ENCODE assay signal across 18 cellular contexts in the genomic region with DNA sequence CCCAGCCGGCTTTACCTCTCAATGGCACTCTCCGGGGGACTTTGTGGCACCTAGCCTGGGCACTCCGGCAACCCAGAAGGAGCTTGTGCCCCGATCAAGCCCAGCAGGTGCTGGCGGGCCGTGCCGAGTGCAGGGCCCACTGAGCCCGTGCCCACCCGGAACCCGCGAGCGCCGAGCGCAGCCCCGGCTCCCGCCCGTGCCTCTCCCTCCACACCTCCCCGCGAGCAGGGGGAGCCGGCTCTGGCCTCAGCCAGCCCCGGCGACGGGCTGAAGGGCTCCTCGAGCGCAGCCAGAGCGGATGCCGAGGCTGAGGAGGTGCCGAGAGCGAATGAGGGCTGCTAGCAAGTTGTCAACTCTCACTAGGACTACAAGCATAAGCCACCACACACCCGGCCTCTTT.
"Had no signal": no experiment of that assay in that cellular context is flagged by ENCODE, and none has a peak within 500 bp of the region (broad histone marks: within the 10 kb centered on the region; RNA-seq: fewer than 3 reads in every experiment).

No MANE protein-coding gene starts in this region.

- H3K27me3 Mint-ChIP-seq: dendritic cell treated with granulocyte-macrophage colony-stimulating factor and Interleukin-4, amounts not matched to agents 40 ng/mL and 50 ng/mL, for 4 days; effector memory CD8-positive, alpha-beta T cell; type B pancreatic cell had no signal

- FAIRE-seq: colon, urothelium cell line had no signal

- H3K27me3 ChIP-seq: esophagus muscularis mucosa, gastroesophageal sphincter, ovary had no signal

- H3K9me3 ChIP-seq: esophagus muscularis mucosa, ovary had no signal

- H3K4me1 Mint-ChIP-seq: neural crest cell had no signal

- H3K4me3 ChIP-seq: esophagus muscularis mucosa, gastroesophageal sphincter, ovary, smooth muscle cell had no signal

- H3K36me3 ChIP-seq: esophagus muscularis mucosa, gastroesophageal sphincter, ovary had no signal

- ATAC-seq: effector memory CD8-positive, alpha-beta T cell; gastroesophageal sphincter; natural killer cell; right cardiac atrium had no signal

- H3K4me2 ChIP-seq: smooth muscle cell had no signal

- H3K9me3 Mint-ChIP-seq: effector memory CD8-positive, alpha-beta T cell; natural killer cell had no signal

- H3K4me3 Mint-ChIP-seq: dendritic cell treated with granulocyte-macrophage colony-stimulating factor and Interleukin-4, amounts not matched to agents 40 ng/mL and 50 ng/mL, for 4 days; effector memory CD8-positive, alpha-beta T cell; mesothelial cell of epicardium; neural crest cell had no signal

- H3K27ac Mint-ChIP-seq: dendritic cell treated with granulocyte-macrophage colony-stimulating factor and Interleukin-4, amounts not matched to agents 40 ng/mL and 50 ng/mL, for 4 days; effector memory CD8-positive, alpha-beta T cell had no signal

- H3K36me3 Mint-ChIP-seq: natural killer cell had no signal

- H3K27ac ChIP-seq: epithelial cell of prostate, esophagus muscularis mucosa, gastroesophageal sphincter, ovary had no signal

- DNase-seq: effector memory CD8-positive, alpha-beta T cell; kidney glomerular epithelial cell; natural killer cell; nucleus accumbens; ovary; stimulated activated CD4-positive, alpha-beta T cell treated with anti-CD3 and anti-CD28 coated beads, Interleukin-2, amount 100 ng/mL, for 48 hours; stimulated activated naive CD4-positive, alpha-beta T cell treated with Interleukin-2 at 50 U/mL for 16 hours had no signal
